ENCODE assay signal across 12 cellular contexts in genomic region chr3:12612514-12613226, GRCh38.
"Had no signal": no experiment of that assay in that cellular context is flagged by ENCODE, and none has a peak within 500 bp of the region (broad histone marks: within the 10 kb centered on the region; RNA-seq: fewer than 3 reads in every experiment).

No MANE protein-coding gene starts in this region.

- H3K4me1 ChIP-seq: colonic mucosa, pancreas, thyroid gland had no signal

- ATAC-seq: left lung, pancreas had no signal

- H3K36me3 ChIP-seq: colonic mucosa had no signal

- DNase-seq: activated CD4-positive, alpha-beta T cell treated with anti-CD3 and anti-CD28 coated beads, Interleukin-2, amount 50 U/mL, for 4 hours; activated CD8-positive, alpha-beta memory T cell treated with anti-CD3 and anti-CD28 coated beads, Interleukin-2, amount 50 U/mL, for 4 hours; activated naive CD4-positive, alpha-beta T cell; colonic mucosa; hippocampal formation; kidney; left lung; pancreas; stimulated activated CD4-positive, alpha-beta T cell treated with anti-CD3 and anti-CD28 coated beads, Interleukin-1b, Interleukin-23, amount 100 ng/mL, for 48 hours; SW 1271; thyroid gland had no signal

- H3K27ac ChIP-seq: colonic mucosa, esophagus muscularis mucosa, left lung, pancreas, thyroid gland had no signal

- H3K9me3 ChIP-seq: colonic mucosa, esophagus muscularis mucosa, left lung, pancreas, thyroid gland had no signal

- H3K27me3 ChIP-seq: colonic mucosa, esophagus muscularis mucosa, left lung, pancreas, thyroid gland had no signal

- H3K4me3 ChIP-seq: colonic mucosa, esophagus muscularis mucosa, left lung, pancreas, thyroid gland had no signal
